In genomic region chr16:27538508-27538907, GRCh38 we compare ENCODE assay signal across 21 cellular contexts. TPM values are rescaled to one million over a fixed set of nuclear protein-coding genes. Genes with fewer than 3 reads are reported as not detected.
DNase-seq lines count a peak whose midpoint lies in the region; ATAC-seq and TF ChIP-seq lines count a peak whose summit lies in the region.
"Had no signal": no experiment of that assay in that cellular context is flagged by ENCODE, and none has a peak within 500 bp of the region (broad histone marks: within the 10 kb centered on the region; RNA-seq: fewer than 3 reads in every experiment).

No MANE protein-coding gene starts in this region.

- no peak overlapping the region for H3K18ac ChIP-seq in IMR-90 (ENCODE audit: low read depth, low read length)

- H3K79me1 ChIP-seq in IMR-90 (ENCODE audit: low read depth in 1 of 2, low read length in 2 of 2), result peaks cover 9 to 46% of the 10 kb centered on the region in 2 experiments

- peaks cover 67% of the 10 kb centered on the region for H3K36me3 ChIP-seq in IMR-90 (ENCODE audit: control insufficient read depth, insufficient read depth, low read length)

- intact Hi-C loops in activated CD8-positive, alpha-beta T cell treated with anti-CD3 and anti-CD28 coated beads for 36 hours (cut with micrococcal nuclease), result no loop called here
- intact Hi-C loops in IMR-90 (cut with micrococcal nuclease), result no loop called here

- H3K27ac ChIP-seq in IMR-90 (ENCODE audit: insufficient read depth, low read length), result no peak overlapping the region
- H3K27ac ChIP-seq: cardiac muscle cell, dorsolateral prefrontal cortex, HL-60 had no signal

- peak overlapping the region; percentile 23 for H2AFZ ChIP-seq in IMR-90 (replicated peaks; ENCODE audit: low read length, poor library complexity)

- no peak overlapping the region for H2BK120ac ChIP-seq in IMR-90 (ENCODE audit: low read depth, low read length)

- peaks cover 66% of the 10 kb centered on the region for H3K36me3 Mint-ChIP-seq in activated CD8-positive, alpha-beta T cell treated with anti-CD3 and anti-CD28 coated beads, Interleukin-2, amount 10 ng/mL, durations not matched to agents 7 days and 5 days (ENCODE audit: low read depth)
- peaks cover 68% of the 10 kb centered on the region for H3K36me3 Mint-ChIP-seq in activated CD8-positive, alpha-beta T cell treated with anti-CD3 and anti-CD28 coated beads for 36 hours (ENCODE audit: low read depth)
- H3K36me3 Mint-ChIP-seq in mesothelial cell of epicardium, result peaks cover 68% of the 10 kb centered on the region

- no peak overlapping the region for H3K4ac ChIP-seq in IMR-90 (ENCODE audit: low read depth, low read length)

- no peak overlapping the region for H3K56ac ChIP-seq in IMR-90 (ENCODE audit: extremely low read depth, insufficient read depth, low read length)

- H4K5ac ChIP-seq in IMR-90 (ENCODE audit: low read depth, low read length), result no peak overlapping the region

- peak overlapping the region; percentile 62 for H3K27ac Mint-ChIP-seq in activated CD8-positive, alpha-beta T cell treated with anti-CD3 and anti-CD28 coated beads, Interleukin-2, amount 10 ng/mL, durations not matched to agents 7 days and 5 days
- H3K27ac Mint-ChIP-seq in activated CD8-positive, alpha-beta T cell treated with anti-CD3 and anti-CD28 coated beads for 36 hours, result no peak overlapping the region
- peak overlapping the region; percentile 12 for H3K27ac Mint-ChIP-seq in mesothelial cell of epicardium
- H3K27ac Mint-ChIP-seq: CD8-positive, alpha-beta T cell; IgD-negative memory B cell; WTC11 had no signal

- no peak overlapping the region for H3K4me3 Mint-ChIP-seq in activated CD8-positive, alpha-beta T cell treated with anti-CD3 and anti-CD28 coated beads, Interleukin-2, amount 10 ng/mL, durations not matched to agents 7 days and 5 days
- no peak overlapping the region for H3K4me3 Mint-ChIP-seq in activated CD8-positive, alpha-beta T cell treated with anti-CD3 and anti-CD28 coated beads for 36 hours
- no peak overlapping the region for H3K4me3 Mint-ChIP-seq in mesothelial cell of epicardium
- H3K4me3 Mint-ChIP-seq: CD8-positive, alpha-beta T cell; IgD-negative memory B cell; WTC11 had no signal

- no peak overlapping the region for H3K14ac ChIP-seq in IMR-90 (replicated peaks; ENCODE audit: low read depth, low read length)

- dilution Hi-C loops in IMR-90 (cut with HindIII; ENCODE audit: low sequenced_read_pairs, unreplicated experiment), result no loop called here

- POLR2A ChIA-PET in activated CD8-positive, alpha-beta T cell treated with anti-CD3 and anti-CD28 coated beads, Interleukin-2, amount 10 ng/mL, durations not matched to agents 7 days and 5 days (lab: Charles Lee), result no interaction called here
- POLR2A ChIA-PET in activated CD8-positive, alpha-beta T cell treated with anti-CD3 and anti-CD28 coated beads for 36 hours (lab: Charles Lee), result interaction anchor here (0.6 kb wide), 1 partner anchor 20 kb away, joined by 3 read pairs; no protein-coding TSS in a partner anchor
- POLR2A ChIA-PET in IMR-90 (lab: Charles Lee; ENCODE audit: unreplicated experiment), result no interaction called here

- no peak for DNase-seq in activated CD8-positive, alpha-beta T cell treated with anti-CD3 and anti-CD28 coated beads, Interleukin-2, amount 10 ng/mL, durations not matched to agents 7 days and 5 days
- DNase-seq in activated CD8-positive, alpha-beta T cell treated with anti-CD3 and anti-CD28 coated beads for 36 hours, result no peak
- no peak for DNase-seq in IMR-90
- peak; percentile 16 for DNase-seq in choroid plexus epithelial cell (ENCODE audit: low read depth)
- DNase-seq in mesothelial cell of epicardium (ENCODE audit: low spot score in 2 of 2, unreplicated experiment in 2 of 2), result no peak
- no peak for DNase-seq in T-helper 1 cell
- no peak for DNase-seq in NCI-H748 treated with DMSO at 0.1 percent for 48 hours (lab: John Stamatoyannopoulos, UW)
- no peak for DNase-seq in DMS153 (lab: John Stamatoyannopoulos, UW)
- DNase-seq: activated CD4-positive, alpha-beta T cell treated with anti-CD3 and anti-CD28 coated beads, Interleukin-2, amount 50 U/mL, for 48 hours; activated effector memory CD4-positive, alpha-beta T cell treated with anti-CD3 and anti-CD28 coated beads, Interleukin-2, amount 50 U/mL, for 16 hours; CD8-positive, alpha-beta T cell; dorsolateral prefrontal cortex; NCI-H1105 treated with DMSO at 0.1 percent for 48 hours; NCI-H2029; NCI-H774; posterior cingulate gyrus; stimulated activated CD8-positive, alpha-beta memory T cell treated with anti-CD3 and anti-CD28 coated beads, Interleukin-4, amount 100 ng/mL, for 48 hours had no signal

- H3K27me3 Mint-ChIP-seq in activated CD8-positive, alpha-beta T cell treated with anti-CD3 and anti-CD28 coated beads, Interleukin-2, amount 10 ng/mL, durations not matched to agents 7 days and 5 days (ENCODE audit: low read depth), result no peaks in the 10 kb centered on the region
- H3K27me3 Mint-ChIP-seq in activated CD8-positive, alpha-beta T cell treated with anti-CD3 and anti-CD28 coated beads for 36 hours, result no peaks in the 10 kb centered on the region
- H3K27me3 Mint-ChIP-seq in mesothelial cell of epicardium (ENCODE audit: low read depth), result no peaks in the 10 kb centered on the region
- H3K27me3 Mint-ChIP-seq: IgD-negative memory B cell had no signal

- H4K8ac ChIP-seq in IMR-90 (ENCODE audit: low read depth in 2 of 2, low read length in 2 of 2), result no peak overlapping the region

- in situ Hi-C loops in IMR-90 (cut with MboI; ENCODE audit: low sequenced_read_pairs), result no loop called here

- peaks cover 11% of the 10 kb centered on the region; the same call in 1 of the 2 replicates for H3K9me1 ChIP-seq in IMR-90 (ENCODE audit: insufficient read depth, low read length)

- H3K4me3 ChIP-seq in IMR-90 (ENCODE audit: insufficient read depth, low read depth, low read length) (no peak overlapping the region), choroid plexus epithelial cell (ENCODE audit: low read depth, low read length) (no peak overlapping the region)
- H3K4me3 ChIP-seq: cardiac muscle cell, dorsolateral prefrontal cortex had no signal

- no peak overlapping the region for H2BK15ac ChIP-seq in IMR-90 (ENCODE audit: low read depth, low read length)

- H2BK20ac ChIP-seq in IMR-90 (ENCODE audit: low read depth, low read length), result no peak overlapping the region

- H2AK5ac ChIP-seq in IMR-90 (ENCODE audit: low read depth, low read length), result no peak overlapping the region

- H3K27me3 ChIP-seq in IMR-90 (ENCODE audit: control insufficient read depth, insufficient read depth, low read length), result no peaks in the 10 kb centered on the region
- H3K27me3 ChIP-seq: cardiac muscle cell, dorsolateral prefrontal cortex had no signal

- H3K4me1 ChIP-seq in IMR-90 (ENCODE audit: control insufficient read depth, insufficient read depth, low read length), result no peaks in the 10 kb centered on the region

- H3K23ac ChIP-seq in IMR-90 (ENCODE audit: low read depth, low read length), result no peak overlapping the region

- BruUV-seq in IMR-90 (replicated peaks; lab: Mats Ljungman, UMichigan), result no TSS peak

- H4K91ac ChIP-seq in IMR-90 (ENCODE audit: insufficient read depth, low read depth, low read length), result no peak overlapping the region

- no peak overlapping the region for H3K9ac ChIP-seq in IMR-90 (ENCODE audit: low read depth, low read length)

- no peak overlapping the region for H2BK5ac ChIP-seq in IMR-90 (ENCODE audit: low read depth, low read length, poor library complexity, severe bottlenecking)

- no peak overlapping the region for H3K4me2 ChIP-seq in IMR-90 (ENCODE audit: low read depth, low read length)

- no peaks in the 10 kb centered on the region for H3K9me3 ChIP-seq in IMR-90 (ENCODE audit: control insufficient read depth, insufficient read depth, low read length)

- no peak for TF ChIP-seq CTCF in activated CD8-positive, alpha-beta T cell treated with anti-CD3 and anti-CD28 coated beads for 36 hours (IDR thresholded peaks at IDR 0.05)
- TF ChIP-seq CTCF in IMR-90 (conservative IDR thresholded peaks at IDR 0.05; ENCODE audit: low read depth, low read length), result no peak
- TF ChIP-seq CTCF in choroid plexus epithelial cell (conservative IDR thresholded peaks at IDR 0.05; ENCODE audit: low read depth, low read length), result no peak
- TF ChIP-seq CTCF in mesothelial cell of epicardium (IDR thresholded peaks at IDR 0.05; ENCODE audit: unreplicated experiment), result no peak

- no peak overlapping the region for H2AK9ac ChIP-seq in IMR-90 (replicated peaks; ENCODE audit: low read depth, low read length, poor library complexity)

- CTCF ChIA-PET in activated CD8-positive, alpha-beta T cell treated with anti-CD3 and anti-CD28 coated beads, Interleukin-2, amount 10 ng/mL, durations not matched to agents 7 days and 5 days (lab: Charles Lee), result no interaction called here
- CTCF ChIA-PET in activated CD8-positive, alpha-beta T cell treated with anti-CD3 and anti-CD28 coated beads for 36 hours (lab: Charles Lee), result interaction anchor here (0.7 to 1.6 kb wide), 2 partner anchors 12 to 23 kb away, joined by 3 to 4 read pairs; partner anchors contain the start of genes GTF3C1 and KATNIP
- CTCF ChIA-PET in IMR-90 (lab: Yijun Ruan, JAX), result no interaction called here

- H4K20me1 ChIP-seq in IMR-90 (ENCODE audit: insufficient read depth, low read length), result peaks cover 12% of the 10 kb centered on the region

- 38% methylated on average over 3 of the region's 5 CpGs; no CpG with 5 or more reads in 1 of the 2 experiments for WGBS in IMR-90 (ENCODE audit: extremely low coverage in 2 of 2, insufficient read length in 1 of 2), 2 experiments

- no peak for TF ChIP-seq RAD21 in IMR-90 (IDR thresholded peaks at IDR 0.05; ENCODE audit: low read length)

- H3K4me1 Mint-ChIP-seq in activated CD8-positive, alpha-beta T cell treated with anti-CD3 and anti-CD28 coated beads, Interleukin-2, amount 10 ng/mL, durations not matched to agents 7 days and 5 days (ENCODE audit: low read depth), result peaks cover 16% of the 10 kb centered on the region
- peaks cover 2% of the 10 kb centered on the region for H3K4me1 Mint-ChIP-seq in activated CD8-positive, alpha-beta T cell treated with anti-CD3 and anti-CD28 coated beads for 36 hours (ENCODE audit: low read depth)
- H3K4me1 Mint-ChIP-seq in mesothelial cell of epicardium, result no peaks in the 10 kb centered on the region
- H3K4me1 Mint-ChIP-seq: WTC11 had no signal

- H3K9me3 Mint-ChIP-seq in activated CD8-positive, alpha-beta T cell treated with anti-CD3 and anti-CD28 coated beads, Interleukin-2, amount 10 ng/mL, durations not matched to agents 7 days and 5 days (ENCODE audit: insufficient read depth), result no peaks in the 10 kb centered on the region
- no peaks in the 10 kb centered on the region for H3K9me3 Mint-ChIP-seq in activated CD8-positive, alpha-beta T cell treated with anti-CD3 and anti-CD28 coated beads for 36 hours
- no peaks in the 10 kb centered on the region for H3K9me3 Mint-ChIP-seq in mesothelial cell of epicardium
- H3K9me3 Mint-ChIP-seq: CD8-positive, alpha-beta T cell had no signal

- no peak for ATAC-seq in activated CD8-positive, alpha-beta T cell treated with anti-CD3 and anti-CD28 coated beads, Interleukin-2, amount 10 ng/mL, durations not matched to agents 7 days and 5 days
- no peak for ATAC-seq in activated CD8-positive, alpha-beta T cell treated with anti-CD3 and anti-CD28 coated beads for 36 hours
- ATAC-seq in IMR-90 (ENCODE audit: low read depth), result no peak
- ATAC-seq: CD8-positive, alpha-beta T cell; WTC11 had no signal

- TF ChIP-seq POLR2A in IMR-90 (IDR thresholded peaks at IDR 0.05; ENCODE audit: low read depth, low read length), result no peak

RNA-seq across cellular contexts. Expression of gene GTF3C1, which starts 11.2 kb away (rescaled TPM):
- total RNA-seq in activated CD8-positive, alpha-beta T cell treated with anti-CD3 and anti-CD28 coated beads, Interleukin-2, amount 10 ng/mL, durations not matched to agents 7 days and 5 days, result 10 to 100 TPM; 55.8 to 58.5 TPM
- 10 to 100 TPM; 55.9 to 58.6 TPM for total RNA-seq in activated CD8-positive, alpha-beta T cell treated with anti-CD3 and anti-CD28 coated beads for 36 hours
- 62.5 and 68.1 TPM in 2 replicates for total RNA-seq in IMR-90 (2012; rRNA removed)
- polyA plus RNA-seq in IMR-90 (2012; rRNA removed), result 50.8 and 53.6 TPM in 2 replicates
- polyA plus RNA-seq in IMR-90 (2012; cell fraction: cytosol; rRNA removed), result 43.5 and 56.7 TPM in 2 replicates
- polyA plus RNA-seq in IMR-90 (2012; cell fraction: nucleus; rRNA removed; ENCODE audit: low replicate concordance), result 96.1 and 177 TPM in 2 replicates
- total RNA-seq in mesothelial cell of epicardium, result 120 to 131 TPM (median 123 TPM) in 3 replicates

RNA-seq across cellular contexts. Expression of gene KATNIP, which starts 11.4 kb away (rescaled TPM):
- 10 to 100 TPM; 18.6 to 19.0 TPM for total RNA-seq in activated CD8-positive, alpha-beta T cell treated with anti-CD3 and anti-CD28 coated beads, Interleukin-2, amount 10 ng/mL, durations not matched to agents 7 days and 5 days
- total RNA-seq in activated CD8-positive, alpha-beta T cell treated with anti-CD3 and anti-CD28 coated beads for 36 hours, result 10 to 100 TPM in 1 of 2 experiments, 1 to 10 TPM in 1; 9.6 to 11.5 TPM
- total RNA-seq in IMR-90 (2012; rRNA removed) (16.7 and 18.9 TPM in 2 replicates), mesothelial cell of epicardium (33.7 to 38.8 TPM (median 36.5 TPM) in 3 replicates)
- polyA plus RNA-seq in IMR-90 (2012; rRNA removed), result 17.5 and 18.6 TPM in 2 replicates
- 10.9 and 13.5 TPM in 2 replicates for polyA plus RNA-seq in IMR-90 (2012; cell fraction: cytosol; rRNA removed)
- polyA plus RNA-seq in IMR-90 (2012; cell fraction: nucleus; rRNA removed; ENCODE audit: low replicate concordance), result 62.6 and 75.3 TPM in 2 replicates
